Comparison of ENCODE assay signal across 7 cellular contexts in the genomic region with DNA sequence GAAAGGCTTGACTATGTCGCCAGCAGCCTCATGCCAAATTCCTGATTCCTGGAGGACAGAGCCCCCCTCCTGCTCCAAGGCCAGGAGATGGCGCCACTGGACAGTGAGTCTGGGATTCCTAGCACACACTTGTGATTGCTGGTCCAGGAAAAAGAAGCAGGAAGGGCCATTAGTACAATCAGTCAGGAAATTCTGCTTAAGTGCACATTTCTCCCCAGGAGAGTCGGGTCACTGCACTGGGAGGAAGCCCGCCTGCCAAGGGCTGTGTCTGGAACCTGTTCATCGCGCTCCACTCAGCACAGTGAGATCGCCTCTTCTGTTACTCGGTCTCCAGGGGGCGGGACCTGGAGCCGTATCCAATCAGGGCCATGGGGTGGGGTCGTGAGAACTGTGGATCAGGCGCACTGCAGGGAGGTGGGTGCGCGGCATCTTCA.
A peak's percentile ranks its signal among the peaks of the same experiment; 100 is the strongest.
DNase-seq lines count a peak whose midpoint lies in the region; FAIRE-seq and TF ChIP-seq lines count a peak whose summit lies in the region.

No MANE protein-coding gene starts in this region.

- H3K27ac Mint-ChIP-seq in endothelial cell (ENCODE audit: unreplicated experiment) = no peak overlapping the region

- TF ChIP-seq POLR2A in GM12892 (IDR thresholded peaks at IDR 0.05; ENCODE audit: low read depth, low read length) = no peak

- no peak for FAIRE-seq in GM12892 (lab: Jason Lieb, UNC)

- H3K27me3 Mint-ChIP-seq in endothelial cell (ENCODE audit: unreplicated experiment) = peaks cover 4% of the 10 kb centered on the region

- no peak overlapping the region for H3K4me3 Mint-ChIP-seq in endothelial cell (ENCODE audit: unreplicated experiment)

- no peaks in the 10 kb centered on the region for H3K27me3 ChIP-seq in OCI-LY1 (ENCODE audit: insufficient read depth, low read length)

- no peak overlapping the region for H3K4me2 ChIP-seq in OCI-LY1 (ENCODE audit: low read length)

- peaks cover 3% of the 10 kb centered on the region; the same call in 1 of the 2 replicates for H3K9me3 ChIP-seq in OCI-LY1 (ENCODE audit: low read length)

- H3K4me1 Mint-ChIP-seq in endothelial cell (ENCODE audit: unreplicated experiment) = no peaks in the 10 kb centered on the region

- no peaks in the 10 kb centered on the region for H4K20me1 ChIP-seq in OCI-LY1 (ENCODE audit: insufficient read depth, low read length)

- no peaks in the 10 kb centered on the region for H3K79me2 ChIP-seq in OCI-LY1 (ENCODE audit: insufficient read depth, low read length)

- no peak overlapping the region for H2AFZ ChIP-seq in OCI-LY1 (ENCODE audit: low read length)

- peaks cover 22% of the 10 kb centered on the region for H3K36me3 Mint-ChIP-seq in endothelial cell (ENCODE audit: low read depth, unreplicated experiment)

- no peaks in the 10 kb centered on the region for H3K9me2 ChIP-seq in OCI-LY1 (ENCODE audit: low read depth, low read length)

- H3K9me3 Mint-ChIP-seq in endothelial cell (ENCODE audit: unreplicated experiment) = peaks cover 23% of the 10 kb centered on the region

- H3K27ac ChIP-seq in OCI-LY1 (ENCODE audit: low read depth, low read length, poor library complexity, severe bottlenecking) = no peak overlapping the region

- H3K9ac ChIP-seq in OCI-LY1 (ENCODE audit: low read length) = no peak overlapping the region

- H3F3A ChIP-seq in OCI-LY1 (ENCODE audit: insufficient read depth, low read length) = no peaks in the 10 kb centered on the region

- no peak overlapping the region for H3K4me3 ChIP-seq in OCI-LY1 (ENCODE audit: low read depth, low read length, poor library complexity, severe bottlenecking)

- DNase-seq in endothelial cell (ENCODE audit: low spot score) (peak; percentile 47), lung microvascular endothelial cell (ENCODE audit: low read depth in 2 of 2) (peak; percentile 66 to 73), stromal cell of bone marrow (ENCODE audit: low read depth) (peak; percentile 69), GM12892 (ENCODE audit: insufficient read length) (no peak), NCI-H1694 treated with DMSO at 0.1 percent for 48 hours (lab: John Stamatoyannopoulos, UW) (no peak)

- TF ChIP-seq CTCF in GM12874 (IDR thresholded peaks at IDR 0.05; ENCODE audit: insufficient read depth, low read depth, low read length) (0 out of 2 replicates have a peak, but pooled peaks have one; percentile 16), OCI-LY1 (IDR thresholded peaks at IDR 0.05; ENCODE audit: low read length) (peak; percentile 9; the same call in 1 of the 2 replicates), endothelial cell (IDR thresholded peaks at IDR 0.05; ENCODE audit: unreplicated experiment) (no peak)

- no peaks in the 10 kb centered on the region for H3K4me1 ChIP-seq in OCI-LY1 (ENCODE audit: insufficient read depth, low read length, severe bottlenecking)

- H3K36me3 ChIP-seq in OCI-LY1 (ENCODE audit: insufficient read depth, low read length) = no peaks in the 10 kb centered on the region

Comparison
In these comparisons a context has a peak if more than half of its experiments do, and no peak if none do; other contexts are left out.
1. DNase-seq: peak in endothelial cell (single experiment), lung microvascular endothelial cell (2 of 2) and stromal cell of bone marrow (single experiment); none in GM12892 (single experiment) and NCI-H1694 treated with DMSO at 0.1 percent for 48 hours (single experiment).